In genomic region chr11:116791002-116791812, GRCh38 we compare ENCODE assay signal across 9 cellular contexts. TPM values are rescaled to one million over a fixed set of nuclear protein-coding genes. Genes with fewer than 3 reads are reported as not detected.
DNase-seq lines count a peak whose midpoint lies in the region; ATAC-seq and TF ChIP-seq lines count a peak whose summit lies in the region.
"Had no signal": no experiment of that assay in that cellular context is flagged by ENCODE, and none has a peak within 500 bp of the region (broad histone marks: within the 10 kb centered on the region; RNA-seq: fewer than 3 reads in every experiment).

No MANE protein-coding gene starts in this region.

- no peak overlapping the region for H3K27ac Mint-ChIP-seq in activated T-cell treated with anti-CD3 and anti-CD28 coated beads, Interleukin-2, amount 50 U/mL, for 72 hours
- peak overlapping the region in 1 of 3 experiments; percentile 26 for H3K27ac Mint-ChIP-seq in nephron
- no peak overlapping the region for H3K27ac Mint-ChIP-seq in stimulated activated effector memory CD8-positive, alpha-beta T cell treated with anti-CD3 and anti-CD28 coated beads, Interleukin-12 subunit alpha, Interleukin-12 subunit beta, amount 100 ng/mL, for 72 hours

- H3K4me3 Mint-ChIP-seq in activated T-cell treated with anti-CD3 and anti-CD28 coated beads, Interleukin-2, amount 50 U/mL, for 72 hours: peak overlapping the region in 1 of 2 donors; percentile 10
- peak overlapping the region; percentile 63 to 77 (median 67) for H3K4me3 Mint-ChIP-seq in nephron
- peak overlapping the region; percentile 13 for H3K4me3 Mint-ChIP-seq in stimulated activated effector memory CD8-positive, alpha-beta T cell treated with anti-CD3 and anti-CD28 coated beads, Interleukin-12 subunit alpha, Interleukin-12 subunit beta, amount 100 ng/mL, for 72 hours

- peaks cover 37% of the 10 kb centered on the region for H3K4me1 Mint-ChIP-seq in activated T-cell treated with anti-CD3 and anti-CD28 coated beads, Interleukin-2, amount 50 U/mL, for 72 hours (ENCODE audit: low read depth)
- H3K4me1 Mint-ChIP-seq in nephron: peaks cover 23% of the 10 kb centered on the region
- peaks cover 36% of the 10 kb centered on the region for H3K4me1 Mint-ChIP-seq in stimulated activated effector memory CD8-positive, alpha-beta T cell treated with anti-CD3 and anti-CD28 coated beads, Interleukin-12 subunit alpha, Interleukin-12 subunit beta, amount 100 ng/mL, for 72 hours

- TF ChIP-seq CTCF in nephron (IDR thresholded peaks at IDR 0.05; ENCODE audit: unreplicated experiment in 3 of 3): peak; percentile 80 to 86 (median 81)

- peak; percentile 59 to 61 for ATAC-seq in activated T-cell treated with anti-CD3 and anti-CD28 coated beads, Interleukin-2, amount 50 U/mL, for 72 hours (replicated peaks in 1 of 2)
- peak; percentile 78 for ATAC-seq in stimulated activated effector memory CD8-positive, alpha-beta T cell treated with anti-CD3 and anti-CD28 coated beads, Interleukin-12 subunit alpha, Interleukin-12 subunit beta, amount 100 ng/mL, for 72 hours
- no peak for ATAC-seq in HG02588 (IDR thresholded peaks at IDR 0.05; ENCODE audit: unreplicated experiment)

- H3K9me3 Mint-ChIP-seq in activated T-cell treated with anti-CD3 and anti-CD28 coated beads, Interleukin-2, amount 50 U/mL, for 72 hours: no peaks in the 10 kb centered on the region
- no peaks in the 10 kb centered on the region for H3K9me3 Mint-ChIP-seq in nephron
- H3K9me3 Mint-ChIP-seq in stimulated activated effector memory CD8-positive, alpha-beta T cell treated with anti-CD3 and anti-CD28 coated beads, Interleukin-12 subunit alpha, Interleukin-12 subunit beta, amount 100 ng/mL, for 72 hours: no peaks in the 10 kb centered on the region

- H3K27me3 Mint-ChIP-seq in activated T-cell treated with anti-CD3 and anti-CD28 coated beads, Interleukin-2, amount 50 U/mL, for 72 hours (ENCODE audit: low read depth): no peaks in the 10 kb centered on the region
- H3K27me3 Mint-ChIP-seq in nephron (ENCODE audit: low read depth): peaks cover 8% of the 10 kb centered on the region

- peak; percentile 41 for DNase-seq in COR-L47 (lab: John Stamatoyannopoulos, UW)
- peak; percentile 96 for DNase-seq in HuH-7 (ENCODE audit: low spot score)
- DNase-seq in activated T-cell treated with anti-CD3 and anti-CD28 coated beads, Interleukin-2, amount 50 U/mL, for 72 hours: peak; percentile 80 to 85
- peak; percentile 49 for DNase-seq in fibroblast of gingiva (ENCODE audit: low read depth)
- DNase-seq in stimulated activated effector memory CD8-positive, alpha-beta T cell treated with anti-CD3 and anti-CD28 coated beads, Interleukin-12 subunit alpha, Interleukin-12 subunit beta, amount 100 ng/mL, for 72 hours (ENCODE audit: low spot score in 2 of 2): peak; percentile 81 to 90

- peaks cover 3 to 4% of the 10 kb centered on the region in 2 donors for H3K36me3 Mint-ChIP-seq in activated T-cell treated with anti-CD3 and anti-CD28 coated beads, Interleukin-2, amount 50 U/mL, for 72 hours (ENCODE audit: insufficient read depth in 2 of 2)
- H3K36me3 Mint-ChIP-seq in nephron (ENCODE audit: low read depth): peaks cover 5% of the 10 kb centered on the region
- H3K36me3 Mint-ChIP-seq in stimulated activated effector memory CD8-positive, alpha-beta T cell treated with anti-CD3 and anti-CD28 coated beads, Interleukin-12 subunit alpha, Interleukin-12 subunit beta, amount 100 ng/mL, for 72 hours: peaks cover 17% of the 10 kb centered on the region

TF ChIP-seq in PFSK-1, 5 proteins besides CTCF, POLR2A, EP300 and RAD21:
- TF ChIP-seq POLR2AphosphoS5 (IDR thresholded peaks at IDR 0.05; ENCODE audit: low read depth, low read length) (no peak), FOXP2 (optimal IDR thresholded peaks at IDR 0.05; ENCODE audit: borderline replicate concordance, extremely low read depth, extremely low read length, insufficient read depth) (peak; percentile 55)

RNA-seq across cellular contexts. Expression of gene APOA5, which starts 0.5 kb away (rescaled TPM):
- not detected for polyA plus RNA-seq in PFSK-1 (2012; ENCODE audit: insufficient read length, low read depth)
- not detected for total RNA-seq in activated T-cell treated with anti-CD3 and anti-CD28 coated beads, Interleukin-2, amount 50 U/mL, for 72 hours
- total RNA-seq: HT1080 had no signal

RNA-seq across cellular contexts. Expression of gene ZPR1, which starts 3.4 kb away (rescaled TPM):
- 138 TPM for polyA plus RNA-seq in PFSK-1 (2012; ENCODE audit: insufficient read length, low read depth)
- total RNA-seq in activated T-cell treated with anti-CD3 and anti-CD28 coated beads, Interleukin-2, amount 50 U/mL, for 72 hours: 100 to 1,000 TPM in 1 of 2 donors, 10 to 100 TPM in 1; 77.6 to 106 TPM

RNA-seq across cellular contexts. Expression of gene BUD13, which starts 18.4 kb away (rescaled TPM):
- polyA plus RNA-seq in PFSK-1 (2012; ENCODE audit: insufficient read length, low read depth): 10.4 TPM
- total RNA-seq in activated T-cell treated with anti-CD3 and anti-CD28 coated beads, Interleukin-2, amount 50 U/mL, for 72 hours: 10 to 100 TPM; 26.1 to 32.8 TPM

RNA-seq across cellular contexts. Expression of gene APOA4, which starts 31.9 kb away (rescaled TPM):
- polyA plus RNA-seq in PFSK-1 (2012; ENCODE audit: insufficient read length, low read depth): not detected
- total RNA-seq in activated T-cell treated with anti-CD3 and anti-CD28 coated beads, Interleukin-2, amount 50 U/mL, for 72 hours: not detected
- total RNA-seq: HT1080 had no signal

RNA-seq across cellular contexts. Expression of gene APOC3, which starts 38.5 kb away (rescaled TPM):
- polyA plus RNA-seq in PFSK-1 (2012; ENCODE audit: insufficient read length, low read depth): not detected
- total RNA-seq in activated T-cell treated with anti-CD3 and anti-CD28 coated beads, Interleukin-2, amount 50 U/mL, for 72 hours: not detected
- total RNA-seq: HT1080 had no signal

Comparison
In these comparisons a context has a peak if more than half of its experiments do, and no peak if none do; other contexts are left out.
1. DNase-seq: peak in every context shown above with its lines; median percentile 96 in HuH-7; 86 in stimulated activated effector memory CD8-positive, alpha-beta T cell treated with anti-CD3 and anti-CD28 coated beads, Interleukin-12 subunit alpha, Interleukin-12 subunit beta, amount 100 ng/mL, for 72 hours; 82 in activated T-cell treated with anti-CD3 and anti-CD28 coated beads, Interleukin-2, amount 50 U/mL, for 72 hours; 49 in fibroblast of gingiva; 41 in COR-L47.